ENCODE assay signal across 10 cellular contexts in the genomic region with DNA sequence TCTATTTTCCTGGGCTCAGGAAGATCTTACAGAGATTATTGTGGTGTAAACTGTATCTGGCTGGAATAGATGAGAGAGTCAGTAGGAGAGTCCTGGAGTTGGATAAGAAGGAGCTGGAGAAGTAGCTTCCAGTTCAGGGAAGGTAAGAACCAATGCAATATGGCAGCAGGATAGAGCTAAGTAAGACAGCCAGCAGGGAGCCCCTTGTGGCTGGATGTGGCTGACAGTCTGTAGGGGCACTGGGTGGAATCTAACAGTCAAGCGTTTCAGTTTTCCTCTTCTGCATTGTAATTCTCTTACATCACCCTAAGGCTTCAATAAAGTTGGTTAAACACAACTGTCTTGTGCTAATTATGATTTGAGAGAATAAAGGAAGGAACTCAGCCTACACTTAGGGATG.
DNase-seq lines count a peak whose midpoint lies in the region; ATAC-seq and TF ChIP-seq lines count a peak whose summit lies in the region.
"Had no signal": no experiment of that assay in that cellular context is flagged by ENCODE, and none has a peak within 500 bp of the region (broad histone marks: within the 10 kb centered on the region; RNA-seq: fewer than 3 reads in every experiment).

No MANE protein-coding gene starts in this region.

- DNase-seq in OCI-M1 (lab: John Stamatoyannopoulos, UW) (peak; percentile 8), fibroblast of peridontal ligament (ENCODE audit: extremely low read depth) (peak; percentile 35), omental fat pad (ENCODE audit: low spot score) (no peak)
- no peak for DNase-seq in stimulated activated CD4-positive, alpha-beta T cell treated with anti-CD3 and anti-CD28 coated beads, Interleukin-1b, Interleukin-23, amount 100 ng/mL, for 48 hours
- DNase-seq in activated CD8-positive, alpha-beta T cell treated with anti-CD3 and anti-CD28 coated beads, Interleukin-2, amount 10 ng/mL, durations not matched to agents 7 days and 5 days: no peak
- DNase-seq in naive thymus-derived CD4-positive, alpha-beta T cell: no peak
- DNase-seq: hippocampal formation, NCI-H526 had no signal

- no peak overlapping the region for H3K27ac ChIP-seq in 22Rv1
- no peak overlapping the region for H3K27ac ChIP-seq in naive thymus-derived CD4-positive, alpha-beta T cell (ENCODE audit: low read depth, low read length)

- H3K4me3 Mint-ChIP-seq in activated CD8-positive, alpha-beta T cell treated with anti-CD3 and anti-CD28 coated beads, Interleukin-2, amount 10 ng/mL, durations not matched to agents 7 days and 5 days: no peak overlapping the region
- H3K4me3 Mint-ChIP-seq in naive thymus-derived CD4-positive, alpha-beta T cell: no peak overlapping the region

- H3K4me1 ChIP-seq in naive thymus-derived CD4-positive, alpha-beta T cell (ENCODE audit: control insufficient read depth in 2 of 2, insufficient read depth in 2 of 2, low read length in 2 of 2): no peaks in the 10 kb centered on the region

- intact Hi-C loops in naive thymus-derived CD4-positive, alpha-beta T cell (cut with micrococcal nuclease): no loop called here

- H3K9me3 ChIP-seq in naive thymus-derived CD4-positive, alpha-beta T cell (ENCODE audit: control insufficient read depth in 2 of 3, low read length in 3 of 3): no peaks in the 10 kb centered on the region

- TF ChIP-seq CTCF in 22Rv1 (IDR thresholded peaks at IDR 0.05): peak; percentile 63
- TF ChIP-seq CTCF in omental fat pad (IDR thresholded peaks at IDR 0.05): no peak

- H3K36me3 ChIP-seq in naive thymus-derived CD4-positive, alpha-beta T cell (ENCODE audit: control insufficient read depth in 2 of 3, insufficient read depth in 3 of 3, low read length in 3 of 3): no peaks in the 10 kb centered on the region

- H3K9me3 Mint-ChIP-seq in activated CD8-positive, alpha-beta T cell treated with anti-CD3 and anti-CD28 coated beads, Interleukin-2, amount 10 ng/mL, durations not matched to agents 7 days and 5 days (ENCODE audit: insufficient read depth): no peaks in the 10 kb centered on the region
- H3K9me3 Mint-ChIP-seq in naive thymus-derived CD4-positive, alpha-beta T cell: no peaks in the 10 kb centered on the region

- POLR2A ChIA-PET in activated CD8-positive, alpha-beta T cell treated with anti-CD3 and anti-CD28 coated beads, Interleukin-2, amount 10 ng/mL, durations not matched to agents 7 days and 5 days (lab: Charles Lee): no interaction called here
- POLR2A ChIA-PET in naive thymus-derived CD4-positive, alpha-beta T cell (lab: Charles Lee): interaction anchor here (0.6 kb wide), 1 partner anchor 293 kb away, joined by 3 read pairs; no protein-coding TSS in a partner anchor

- CTCF ChIA-PET in activated CD8-positive, alpha-beta T cell treated with anti-CD3 and anti-CD28 coated beads, Interleukin-2, amount 10 ng/mL, durations not matched to agents 7 days and 5 days (lab: Charles Lee): no interaction called here
- CTCF ChIA-PET in naive thymus-derived CD4-positive, alpha-beta T cell (lab: Charles Lee): no interaction called here

- H3K27ac Mint-ChIP-seq in activated CD8-positive, alpha-beta T cell treated with anti-CD3 and anti-CD28 coated beads, Interleukin-2, amount 10 ng/mL, durations not matched to agents 7 days and 5 days: no peak overlapping the region
- no peak overlapping the region for H3K27ac Mint-ChIP-seq in naive thymus-derived CD4-positive, alpha-beta T cell

- no peak overlapping the region for H3K4me3 ChIP-seq in naive thymus-derived CD4-positive, alpha-beta T cell (ENCODE audit: low read length)

- H3K27me3 ChIP-seq in naive thymus-derived CD4-positive, alpha-beta T cell (ENCODE audit: control insufficient read depth in 2 of 2, insufficient read depth in 2 of 2, low read length in 2 of 2): no peaks in the 10 kb centered on the region

- H3K36me3 Mint-ChIP-seq in activated CD8-positive, alpha-beta T cell treated with anti-CD3 and anti-CD28 coated beads, Interleukin-2, amount 10 ng/mL, durations not matched to agents 7 days and 5 days (ENCODE audit: low read depth): no peaks in the 10 kb centered on the region
- H3K36me3 Mint-ChIP-seq in naive thymus-derived CD4-positive, alpha-beta T cell: no peaks in the 10 kb centered on the region

- ATAC-seq in GM19351 (IDR thresholded peaks at IDR 0.05; ENCODE audit: unreplicated experiment) (peak; percentile 54), omental fat pad (ENCODE audit: low FRiP score) (no peak)
- ATAC-seq in activated CD8-positive, alpha-beta T cell treated with anti-CD3 and anti-CD28 coated beads, Interleukin-2, amount 10 ng/mL, durations not matched to agents 7 days and 5 days: no peak
- no peak for ATAC-seq in naive thymus-derived CD4-positive, alpha-beta T cell

- H3K4me1 Mint-ChIP-seq in activated CD8-positive, alpha-beta T cell treated with anti-CD3 and anti-CD28 coated beads, Interleukin-2, amount 10 ng/mL, durations not matched to agents 7 days and 5 days (ENCODE audit: low read depth): no peaks in the 10 kb centered on the region
- no peaks in the 10 kb centered on the region for H3K4me1 Mint-ChIP-seq in naive thymus-derived CD4-positive, alpha-beta T cell

- H3K27me3 Mint-ChIP-seq in activated CD8-positive, alpha-beta T cell treated with anti-CD3 and anti-CD28 coated beads, Interleukin-2, amount 10 ng/mL, durations not matched to agents 7 days and 5 days (ENCODE audit: low read depth): peaks cover 3% of the 10 kb centered on the region
- peaks cover 0 to 6% (median 0%) of the 10 kb centered on the region in 5 donors for H3K27me3 Mint-ChIP-seq in naive thymus-derived CD4-positive, alpha-beta T cell

Comparison
In these comparisons a context has a peak if more than half of its experiments do, and no peak if none do; other contexts are left out.
1. DNase-seq: peak in OCI-M1 (single experiment) and fibroblast of peridontal ligament (single experiment); none in stimulated activated CD4-positive, alpha-beta T cell treated with anti-CD3 and anti-CD28 coated beads, Interleukin-1b, Interleukin-23, amount 100 ng/mL, for 48 hours (single experiment), activated CD8-positive, alpha-beta T cell treated with anti-CD3 and anti-CD28 coated beads, Interleukin-2, amount 10 ng/mL, durations not matched to agents 7 days and 5 days (single experiment), naive thymus-derived CD4-positive, alpha-beta T cell (0 of 9) and omental fat pad (single experiment).